ENCODE assay signal across 10 cellular contexts in genomic region chr20:31740208-31740607, GRCh38.
DNase-seq lines count a peak whose midpoint lies in the region; ATAC-seq and TF ChIP-seq lines count a peak whose summit lies in the region.
"Had no signal": no experiment of that assay in that cellular context is flagged by ENCODE, and none has a peak within 500 bp of the region (broad histone marks: within the 10 kb centered on the region; RNA-seq: fewer than 3 reads in every experiment).

No MANE protein-coding gene starts in this region.

- H3K9me3 ChIP-seq in BLaER1 treated with 17β-estradiol and CSF1 and Interleukin-3, amounts not matched to agents 10 nM and 100 nM (replicated peaks in 1 of 11), result no peaks in the 10 kb centered on the region
- H3K9me3 ChIP-seq in WERI-Rb-1 (ENCODE audit: severe bottlenecking) (no peaks in the 10 kb centered on the region), iPS-20b (ENCODE audit: insufficient read depth, low read depth, low read length) (no peaks in the 10 kb centered on the region)

- no peaks in the 10 kb centered on the region for H3K27me3 ChIP-seq in BLaER1 treated with 17β-estradiol and CSF1 and Interleukin-3, amounts not matched to agents 10 nM and 100 nM
- no peaks in the 10 kb centered on the region for H3K27me3 ChIP-seq in WERI-Rb-1 (ENCODE audit: insufficient read depth, low read depth, severe bottlenecking)
- no peaks in the 10 kb centered on the region for H3K27me3 ChIP-seq in iPS-20b (ENCODE audit: insufficient read depth, low read length)

- peak overlapping the region; percentile 76 to 94 (median 89); a peak in 21 of 22 replicates for H3K9ac ChIP-seq in BLaER1 treated with 17β-estradiol and CSF1 and Interleukin-3, amounts not matched to agents 10 nM and 100 nM
- H3K9ac ChIP-seq in iPS-20b (ENCODE audit: low read depth, low read length), result peak overlapping the region; percentile 89

- TF ChIP-seq CTCF in HFF-Myc (IDR thresholded peaks at IDR 0.05; ENCODE audit: low read depth, low read length, missing control alignments) (no peak), WERI-Rb-1 (IDR thresholded peaks at IDR 0.05; ENCODE audit: low read depth, low read length) (no peak)

- peak overlapping the region; percentile 77 to 93 (median 84); a peak in 19 of 20 replicates for H3K4me3 ChIP-seq in BLaER1 treated with 17β-estradiol and CSF1 and Interleukin-3, amounts not matched to agents 10 nM and 100 nM
- H3K4me3 ChIP-seq in HFF-Myc (replicated peaks; ENCODE audit: low read depth, low read length) (peak overlapping the region; percentile 79), WERI-Rb-1 (ENCODE audit: low read depth, low read length) (peak overlapping the region; percentile 90), iPS-20b (ENCODE audit: low read length) (peak overlapping the region; percentile 83)

- peaks cover 0 to 36% (median 32%) of the 10 kb centered on the region in 11 experiments; a peak in 18 of 22 replicates for H3K36me3 ChIP-seq in BLaER1 treated with 17β-estradiol and CSF1 and Interleukin-3, amounts not matched to agents 10 nM and 100 nM
- peaks cover 41% of the 10 kb centered on the region for H3K36me3 ChIP-seq in WERI-Rb-1
- H3K36me3 ChIP-seq in iPS-20b (ENCODE audit: insufficient read depth, low read depth, low read length), result peaks cover 29% of the 10 kb centered on the region

- H3K4me2 ChIP-seq in BLaER1 treated with 17β-estradiol and CSF1 and Interleukin-3, amounts not matched to agents 10 nM and 100 nM, result peak overlapping the region; percentile 82 to 96 (median 87)

- H4K20me1 ChIP-seq in BLaER1 treated with 17β-estradiol and CSF1 and Interleukin-3, amounts not matched to agents 10 nM and 100 nM, result peaks cover 0 to 45% (median 21%) of the 10 kb centered on the region in 11 experiments; a peak in 12 of 22 replicates

- ATAC-seq in HG03175 (IDR thresholded peaks at IDR 0.05; ENCODE audit: unreplicated experiment) (no peak), HG03280 (IDR thresholded peaks at IDR 0.05; ENCODE audit: unreplicated experiment) (no peak), HG03520 (IDR thresholded peaks at IDR 0.05; ENCODE audit: unreplicated experiment) (no peak), GM18909 (IDR thresholded peaks at IDR 0.05; ENCODE audit: poor library complexity, unreplicated experiment) (no peak)

- peak overlapping the region in 10 of 11 experiments; percentile 55 to 95 (median 88); a peak in 18 of 22 replicates for H3K27ac ChIP-seq in BLaER1 treated with 17β-estradiol and CSF1 and Interleukin-3, amounts not matched to agents 10 nM and 100 nM
- H3K27ac ChIP-seq in WERI-Rb-1 (peak overlapping the region; percentile 98), iPS-20b (ENCODE audit: low read length) (no peak overlapping the region)

- DNase-seq in HFF-Myc (ENCODE audit: extremely low read depth, low read depth) (no peak), WERI-Rb-1 (no peak)
- DNase-seq: amygdala, NCI-H748 treated with DMSO at 0.1 percent for 48 hours had no signal

- H3K4me1 ChIP-seq in BLaER1 treated with 17β-estradiol and CSF1 and Interleukin-3, amounts not matched to agents 10 nM and 100 nM, result peaks cover 38 to 45% (median 42%) of the 10 kb centered on the region in 10 experiments
- peaks cover 5% of the 10 kb centered on the region; the same call in 1 of the 2 replicates for H3K4me1 ChIP-seq in iPS-20b (ENCODE audit: insufficient read depth, low read length)
